Comparison of ENCODE assay signal across 2 cellular contexts in the genomic region with DNA sequence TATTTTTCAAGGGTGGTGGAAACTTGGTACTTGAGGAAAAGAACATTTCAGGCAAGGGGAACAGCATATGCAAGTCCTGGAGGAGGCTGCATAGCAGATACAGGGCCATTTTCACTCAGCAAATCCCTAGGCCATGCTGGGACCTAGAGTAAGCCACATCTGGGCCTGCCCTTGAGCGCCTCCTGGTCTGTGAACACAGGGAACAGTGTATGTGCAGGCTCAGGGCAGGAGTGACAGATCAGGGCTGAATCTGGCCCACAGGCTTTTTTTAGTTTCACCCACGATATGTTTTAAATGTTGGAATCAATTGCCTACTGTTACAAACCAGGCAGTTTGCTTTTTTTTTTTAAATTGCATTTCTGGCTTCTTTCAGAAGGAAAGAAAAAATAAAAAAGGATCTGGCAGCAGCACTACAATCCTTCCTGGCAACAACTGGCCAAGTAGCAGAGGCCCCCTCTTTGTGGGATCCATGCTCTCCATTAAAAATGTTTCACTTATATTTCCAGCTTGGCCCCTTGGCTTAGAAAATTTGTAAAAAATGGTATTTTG.
TF ChIP-seq lines count a peak whose summit lies in the region.

No MANE protein-coding gene starts in this region.

TF ChIP-seq in K562, 482 proteins besides CTCF, POLR2A, EP300 and RAD21:
- TF ChIP-seq, protein P1, sequence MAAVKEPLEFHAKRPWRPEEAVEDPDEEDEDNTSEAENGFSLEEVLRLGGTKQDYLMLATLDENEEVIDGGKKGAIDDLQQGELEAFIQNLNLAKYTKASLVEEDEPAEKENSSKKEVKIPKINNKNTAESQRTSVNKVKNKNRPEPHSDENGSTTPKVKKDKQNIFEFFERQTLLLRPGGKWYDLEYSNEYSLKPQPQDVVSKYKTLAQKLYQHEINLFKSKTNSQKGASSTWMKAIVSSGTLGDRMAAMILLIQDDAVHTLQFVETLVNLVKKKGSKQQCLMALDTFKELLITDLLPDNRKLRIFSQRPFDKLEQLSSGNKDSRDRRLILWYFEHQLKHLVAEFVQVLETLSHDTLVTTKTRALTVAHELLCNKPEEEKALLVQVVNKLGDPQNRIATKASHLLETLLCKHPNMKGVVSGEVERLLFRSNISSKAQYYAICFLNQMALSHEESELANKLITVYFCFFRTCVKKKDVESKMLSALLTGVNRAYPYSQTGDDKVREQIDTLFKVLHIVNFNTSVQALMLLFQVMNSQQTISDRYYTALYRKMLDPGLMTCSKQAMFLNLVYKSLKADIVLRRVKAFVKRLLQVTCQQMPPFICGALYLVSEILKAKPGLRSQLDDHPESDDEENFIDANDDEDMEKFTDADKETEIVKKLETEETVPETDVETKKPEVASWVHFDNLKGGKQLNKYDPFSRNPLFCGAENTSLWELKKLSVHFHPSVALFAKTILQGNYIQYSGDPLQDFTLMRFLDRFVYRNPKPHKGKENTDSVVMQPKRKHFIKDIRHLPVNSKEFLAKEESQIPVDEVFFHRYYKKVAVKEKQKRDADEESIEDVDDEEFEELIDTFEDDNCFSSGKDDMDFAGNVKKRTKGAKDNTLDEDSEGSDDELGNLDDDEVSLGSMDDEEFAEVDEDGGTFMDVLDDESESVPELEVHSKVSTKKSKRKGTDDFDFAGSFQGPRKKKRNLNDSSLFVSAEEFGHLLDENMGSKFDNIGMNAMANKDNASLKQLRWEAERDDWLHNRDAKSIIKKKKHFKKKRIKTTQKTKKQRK (IDR thresholded peaks at IDR 0.05; ENCODE audit: borderline replicate concordance, low read depth, low read length) = no peak
- no peak for TF ChIP-seq SREBF2 (CRISPR knock-in tag; IDR thresholded peaks at IDR 0.05)
- no peak for TF ChIP-seq HNRNPUL1 (IDR thresholded peaks at IDR 0.05; ENCODE audit: low read length)
- TF ChIP-seq LCOR (CRISPR knock-in tag; IDR thresholded peaks at IDR 0.05) = no peak
- no peak for TF ChIP-seq SRSF3 (IDR thresholded peaks at IDR 0.05; ENCODE audit: insufficient read depth, low read length)
- TF ChIP-seq CTBP1 (IDR thresholded peaks at IDR 0.05; ENCODE audit: borderline replicate concordance) = no peak
- no peak for TF ChIP-seq ZNF324 (CRISPR knock-in tag; IDR thresholded peaks at IDR 0.05)
- TF ChIP-seq, protein P2, sequence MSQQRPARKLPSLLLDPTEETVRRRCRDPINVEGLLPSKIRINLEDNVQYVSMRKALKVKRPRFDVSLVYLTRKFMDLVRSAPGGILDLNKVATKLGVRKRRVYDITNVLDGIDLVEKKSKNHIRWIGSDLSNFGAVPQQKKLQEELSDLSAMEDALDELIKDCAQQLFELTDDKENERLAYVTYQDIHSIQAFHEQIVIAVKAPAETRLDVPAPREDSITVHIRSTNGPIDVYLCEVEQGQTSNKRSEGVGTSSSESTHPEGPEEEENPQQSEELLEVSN (IDR thresholded peaks at IDR 0.05; ENCODE audit: borderline replicate concordance in 1 of 2, extremely low read depth in 1 of 2, insufficient read depth in 1 of 2, insufficient read length in 1 of 2, low read depth in 1 of 2, low read length in 1 of 2, poor library complexity in 1 of 2, severe bottlenecking in 1 of 2) = no peak
- TF ChIP-seq ILF3 (IDR thresholded peaks at IDR 0.05; ENCODE audit: borderline replicate concordance) = no peak
- TF ChIP-seq, protein P3, sequence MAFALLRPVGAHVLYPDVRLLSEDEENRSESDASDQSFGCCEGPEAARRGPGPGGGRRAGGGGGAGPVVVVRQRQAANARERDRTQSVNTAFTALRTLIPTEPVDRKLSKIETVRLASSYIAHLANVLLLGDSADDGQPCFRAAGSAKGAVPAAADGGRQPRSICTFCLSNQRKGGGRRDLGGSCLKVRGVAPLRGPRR (CRISPR knock-in tag; IDR thresholded peaks at IDR 0.05) = no peak
- TF ChIP-seq HEY1 (CRISPR knock-in tag; IDR thresholded peaks at IDR 0.05; ENCODE audit: borderline replicate concordance) = no peak
- no peak for TF ChIP-seq KAT2B (IDR thresholded peaks at IDR 0.05; ENCODE audit: low read depth, low read length)
- TF ChIP-seq SP1 (CRISPR knock-in tag; IDR thresholded peaks at IDR 0.05) = no peak
- TF ChIP-seq ILK (tag; IDR thresholded peaks at IDR 0.05; ENCODE audit: borderline replicate concordance, low read depth) = no peak
- TF ChIP-seq BHLHE40 (IDR thresholded peaks at IDR 0.05; ENCODE audit: low read length) = no peak

TF ChIP-seq in neural cell, 6 proteins besides CTCF, POLR2A, EP300 and RAD21:
- TF ChIP-seq TAF1 (IDR thresholded peaks at IDR 0.05; ENCODE audit: low read depth) = no peak
- TF ChIP-seq SMC3 (conservative IDR thresholded peaks at IDR 0.05; ENCODE audit: poor library complexity) = no peak
- TF ChIP-seq, protein P4, sequence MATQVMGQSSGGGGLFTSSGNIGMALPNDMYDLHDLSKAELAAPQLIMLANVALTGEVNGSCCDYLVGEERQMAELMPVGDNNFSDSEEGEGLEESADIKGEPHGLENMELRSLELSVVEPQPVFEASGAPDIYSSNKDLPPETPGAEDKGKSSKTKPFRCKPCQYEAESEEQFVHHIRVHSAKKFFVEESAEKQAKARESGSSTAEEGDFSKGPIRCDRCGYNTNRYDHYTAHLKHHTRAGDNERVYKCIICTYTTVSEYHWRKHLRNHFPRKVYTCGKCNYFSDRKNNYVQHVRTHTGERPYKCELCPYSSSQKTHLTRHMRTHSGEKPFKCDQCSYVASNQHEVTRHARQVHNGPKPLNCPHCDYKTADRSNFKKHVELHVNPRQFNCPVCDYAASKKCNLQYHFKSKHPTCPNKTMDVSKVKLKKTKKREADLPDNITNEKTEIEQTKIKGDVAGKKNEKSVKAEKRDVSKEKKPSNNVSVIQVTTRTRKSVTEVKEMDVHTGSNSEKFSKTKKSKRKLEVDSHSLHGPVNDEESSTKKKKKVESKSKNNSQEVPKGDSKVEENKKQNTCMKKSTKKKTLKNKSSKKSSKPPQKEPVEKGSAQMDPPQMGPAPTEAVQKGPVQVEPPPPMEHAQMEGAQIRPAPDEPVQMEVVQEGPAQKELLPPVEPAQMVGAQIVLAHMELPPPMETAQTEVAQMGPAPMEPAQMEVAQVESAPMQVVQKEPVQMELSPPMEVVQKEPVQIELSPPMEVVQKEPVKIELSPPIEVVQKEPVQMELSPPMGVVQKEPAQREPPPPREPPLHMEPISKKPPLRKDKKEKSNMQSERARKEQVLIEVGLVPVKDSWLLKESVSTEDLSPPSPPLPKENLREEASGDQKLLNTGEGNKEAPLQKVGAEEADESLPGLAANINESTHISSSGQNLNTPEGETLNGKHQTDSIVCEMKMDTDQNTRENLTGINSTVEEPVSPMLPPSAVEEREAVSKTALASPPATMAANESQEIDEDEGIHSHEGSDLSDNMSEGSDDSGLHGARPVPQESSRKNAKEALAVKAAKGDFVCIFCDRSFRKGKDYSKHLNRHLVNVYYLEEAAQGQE (IDR thresholded peaks at IDR 0.05; ENCODE audit: borderline replicate concordance) = no peak
- no peak for TF ChIP-seq MXI1 (conservative IDR thresholded peaks at IDR 0.05; ENCODE audit: poor library complexity, severe bottlenecking)
- TF ChIP-seq POLR2AphosphoS5 (IDR thresholded peaks at IDR 0.05) = no peak
- TF ChIP-seq EZH2 (IDR thresholded peaks at IDR 0.05; ENCODE audit: borderline replicate concordance, insufficient read depth, low read length, poor library complexity, severe bottlenecking) = no peak
